Comparison of ENCODE assay signal across 8 cellular contexts in the genomic region with DNA sequence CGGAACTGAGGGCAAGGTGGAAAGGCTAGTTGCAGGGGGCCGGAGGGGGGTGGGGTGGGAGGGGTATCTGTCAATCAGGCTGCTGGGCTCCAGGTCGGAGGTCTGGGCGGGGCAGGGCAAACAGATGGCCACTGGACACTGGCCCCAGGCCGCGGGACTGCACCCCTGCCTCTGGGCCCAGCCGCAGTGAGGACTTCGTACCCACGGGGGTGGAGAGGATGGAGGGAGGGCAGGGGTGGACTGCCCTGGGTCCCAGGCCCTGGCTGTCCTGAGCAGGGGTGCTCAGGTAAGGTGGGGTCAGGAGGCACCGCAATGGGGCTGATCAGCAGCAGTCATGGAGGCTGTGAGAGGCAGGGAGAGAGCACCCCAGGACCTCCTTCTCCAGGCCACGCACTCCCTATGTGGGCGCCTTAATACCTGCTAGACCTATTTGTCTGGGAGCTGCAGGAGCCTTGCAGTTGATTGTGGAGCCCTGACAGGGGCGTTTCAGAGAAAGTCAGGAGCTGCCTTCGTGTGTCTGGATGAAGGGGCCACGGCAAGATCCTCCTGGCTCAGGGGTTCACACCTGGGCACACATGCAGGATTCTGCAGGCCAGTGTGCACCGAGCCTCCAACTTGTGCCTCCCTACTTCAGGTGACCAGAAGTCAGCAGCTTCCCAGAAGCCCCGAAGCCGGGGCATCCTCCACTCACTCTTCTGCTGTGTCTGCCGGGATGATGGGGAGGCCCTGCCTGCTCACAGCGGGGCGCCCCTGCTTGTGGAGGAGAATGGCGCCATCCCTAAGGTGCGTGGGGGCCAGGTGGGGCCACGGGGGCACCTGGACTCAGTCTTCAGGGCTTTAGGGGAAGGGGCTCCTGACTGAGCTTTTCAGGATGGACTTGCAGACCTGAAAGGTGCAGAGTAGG. TPM values are rescaled to one million over a fixed set of nuclear protein-coding genes. Genes with fewer than 3 reads are reported as not detected.
DNase-seq lines count a peak whose midpoint lies in the region; ATAC-seq and TF ChIP-seq lines count a peak whose summit lies in the region.

No MANE protein-coding gene starts in this region.

- BruUV-seq in mammary epithelial cell (replicated peaks; lab: Mats Ljungman, UMichigan): no TSS peak

- H3K79me2 ChIP-seq in mammary epithelial cell (ENCODE audit: insufficient read depth, low read length): peaks cover 45% of the 10 kb centered on the region

- H3K9me3 Mint-ChIP-seq in activated naive CD4-positive, alpha-beta T cell treated with anti-CD3 and anti-CD28 coated beads, Interleukin-2, amount 10 ng/mL, durations not matched to agents 7 days and 5 days: no peaks in the 10 kb centered on the region

- ATAC-seq in lower lobe of right lung (no peak), upper lobe of right lung (no peak), HG02884 (IDR thresholded peaks at IDR 0.05; ENCODE audit: unreplicated experiment) (no peak), HG03159 (IDR thresholded peaks at IDR 0.05; ENCODE audit: unreplicated experiment) (no peak), GM18907 (IDR thresholded peaks at IDR 0.05; ENCODE audit: unreplicated experiment) (no peak)

- H3K27me3 Mint-ChIP-seq in activated naive CD4-positive, alpha-beta T cell treated with anti-CD3 and anti-CD28 coated beads, Interleukin-2, amount 10 ng/mL, durations not matched to agents 7 days and 5 days: peaks cover 4% of the 10 kb centered on the region

- no peak for TF ChIP-seq CTCF in mammary epithelial cell (conservative IDR thresholded peaks at IDR 0.05 in 1 of 2, IDR thresholded peaks at IDR 0.05 in 1 of 2; ENCODE audit: extremely low read depth in 1 of 2, insufficient read depth in 1 of 2, low read depth in 1 of 2, low read length in 2 of 2)
- TF ChIP-seq CTCF in lower lobe of right lung (IDR thresholded peaks at IDR 0.05): no peak
- no peak for TF ChIP-seq CTCF in upper lobe of right lung (IDR thresholded peaks at IDR 0.05)

- dilution Hi-C loops in mammary epithelial cell (cut with HindIII; ENCODE audit: low sequenced_read_pairs): loop anchor here (5.0 kb wide), 2 partner anchors 74 to 104 kb away; no protein-coding TSS in a partner anchor

- peaks cover 55% of the 10 kb centered on the region for H3K4me1 Mint-ChIP-seq in activated naive CD4-positive, alpha-beta T cell treated with anti-CD3 and anti-CD28 coated beads, Interleukin-2, amount 10 ng/mL, durations not matched to agents 7 days and 5 days

- peak overlapping the region; percentile 96 for H3K4me3 Mint-ChIP-seq in activated naive CD4-positive, alpha-beta T cell treated with anti-CD3 and anti-CD28 coated beads, Interleukin-2, amount 10 ng/mL, durations not matched to agents 7 days and 5 days

- peak overlapping the region; percentile 80 for H3K27ac Mint-ChIP-seq in activated naive CD4-positive, alpha-beta T cell treated with anti-CD3 and anti-CD28 coated beads, Interleukin-2, amount 10 ng/mL, durations not matched to agents 7 days and 5 days

- H4K20me1 ChIP-seq in mammary epithelial cell (ENCODE audit: insufficient read depth, low read length): no peaks in the 10 kb centered on the region

- DNase-seq in activated naive CD4-positive, alpha-beta T cell treated with anti-CD3 and anti-CD28 coated beads, Interleukin-2, amount 10 ng/mL, durations not matched to agents 7 days and 5 days: no peak
- no peak for DNase-seq in activated naive CD4-positive, alpha-beta T cell treated with Interleukin-2 at 50 U/mL for 16 hours
- DNase-seq in mammary epithelial cell (no peak), lower lobe of right lung (peak; percentile 71), upper lobe of right lung (peak; percentile 81)

- no peak overlapping the region for H2AFZ ChIP-seq in mammary epithelial cell (ENCODE audit: low read depth, low read length)

- no peak overlapping the region for H3K27ac ChIP-seq in mammary epithelial cell (ENCODE audit: insufficient read depth, low read depth, low read length)
- peak overlapping the region; percentile 100 for H3K27ac ChIP-seq in lower lobe of right lung
- peak overlapping the region; percentile 100 for H3K27ac ChIP-seq in upper lobe of right lung

- 20% methylated on average over 7 of the region's 24 CpGs for WGBS in mammary epithelial cell (ENCODE audit: low coverage, missing lambda C conversion rate)

- H3K4me3 ChIP-seq in mammary epithelial cell (replicated peaks in 1 of 3; ENCODE audit: insufficient read depth in 1 of 3, low read depth in 2 of 3, low read length in 3 of 3) (peak overlapping the region; percentile 65 to 85 (median 84)), lower lobe of right lung (peak overlapping the region; percentile 99), upper lobe of right lung (peak overlapping the region; percentile 79)

- H3K36me3 Mint-ChIP-seq in activated naive CD4-positive, alpha-beta T cell treated with anti-CD3 and anti-CD28 coated beads, Interleukin-2, amount 10 ng/mL, durations not matched to agents 7 days and 5 days: peaks cover 44% of the 10 kb centered on the region

- in situ Hi-C loops in mammary epithelial cell (cut with MboI; ENCODE audit: low sequenced_read_pairs in 2 of 2): no loop called here

- H3K27me3 ChIP-seq in mammary epithelial cell (ENCODE audit: insufficient read depth, low read length): no peaks in the 10 kb centered on the region
- H3K27me3 ChIP-seq in lower lobe of right lung (ENCODE audit: low read depth): no peaks in the 10 kb centered on the region
- no peaks in the 10 kb centered on the region for H3K27me3 ChIP-seq in upper lobe of right lung

- H3K36me3 ChIP-seq in mammary epithelial cell (ENCODE audit: insufficient read depth, low read length) (peaks cover 9% of the 10 kb centered on the region), lower lobe of right lung (peaks cover 44% of the 10 kb centered on the region), upper lobe of right lung (peaks cover 41% of the 10 kb centered on the region)

- no peak overlapping the region for H3K9ac ChIP-seq in mammary epithelial cell (ENCODE audit: insufficient read depth, low read length)

- CTCF ChIA-PET in activated naive CD4-positive, alpha-beta T cell treated with anti-CD3 and anti-CD28 coated beads, Interleukin-2, amount 10 ng/mL, durations not matched to agents 7 days and 5 days (lab: Charles Lee): interaction anchor here (0.8 kb wide), 1 partner anchor 128 kb away, joined by 3 read pairs; no protein-coding TSS in a partner anchor
- CTCF ChIA-PET in mammary epithelial cell (lab: Charles Lee; ENCODE audit: low non-redundant PET): no interaction called here

- H3K9me3 ChIP-seq in mammary epithelial cell (replicated peaks; ENCODE audit: insufficient read depth, low read length) (no peaks in the 10 kb centered on the region), lower lobe of right lung (no peaks in the 10 kb centered on the region), upper lobe of right lung (no peaks in the 10 kb centered on the region)

- H3K4me2 ChIP-seq in mammary epithelial cell (ENCODE audit: insufficient read depth, low read depth, low read length): peak overlapping the region; percentile 95

- H3K4me1 ChIP-seq in mammary epithelial cell (ENCODE audit: insufficient read depth, low read length) (peaks cover 45% of the 10 kb centered on the region), lower lobe of right lung (peaks cover 63% of the 10 kb centered on the region), upper lobe of right lung (peaks cover 37% of the 10 kb centered on the region)

- intact Hi-C loops in mammary epithelial cell (cut with micrococcal nuclease): no loop called here
- intact Hi-C loops in lower lobe of right lung (cut with DNase I): no loop called here
- intact Hi-C loops in upper lobe of right lung (cut with DNase I): no loop called here

RNA-seq across cellular contexts. Expression of a gene that starts 1.5 kb away (rescaled TPM):
- total RNA-seq in mammary epithelial cell (10 to 100 TPM; 27.0 to 58.0 TPM), lower lobe of right lung (168 TPM), upper lobe of right lung (169 TPM)
- 79.1 TPM for polyA plus RNA-seq in mammary epithelial cell
- polyA minus RNA-seq in mammary epithelial cell: 123 TPM

RNA-seq across cellular contexts. Expression of a gene that starts 17.7 kb away (rescaled TPM):
- total RNA-seq in mammary epithelial cell (not detected), lower lobe of right lung (0.41 TPM), upper lobe of right lung (not detected)
- 0.01 TPM for polyA plus RNA-seq in mammary epithelial cell
- not detected for polyA minus RNA-seq in mammary epithelial cell

RNA-seq across cellular contexts. Expression of a gene that starts 19.1 kb away (rescaled TPM):
- total RNA-seq in mammary epithelial cell (under 1 TPM; 0.17 to 0.38 TPM), lower lobe of right lung (419 TPM), upper lobe of right lung (302 TPM)
- polyA plus RNA-seq in mammary epithelial cell: 0.51 TPM
- not detected for polyA minus RNA-seq in mammary epithelial cell

RNA-seq across cellular contexts. Expression of a gene that starts 44.5 kb away (rescaled TPM):
- not detected for total RNA-seq in mammary epithelial cell
- polyA plus RNA-seq in mammary epithelial cell: not detected
- polyA minus RNA-seq in mammary epithelial cell: not detected
- total RNA-seq in lower lobe of right lung: 5.6 TPM
- 0.64 TPM for total RNA-seq in upper lobe of right lung

Comparison
In these comparisons a context has a peak if more than half of its experiments do, and no peak if none do; other contexts are left out.
1. DNase-seq: peak in lower lobe of right lung (single experiment) and upper lobe of right lung (single experiment); none in activated naive CD4-positive, alpha-beta T cell treated with anti-CD3 and anti-CD28 coated beads, Interleukin-2, amount 10 ng/mL, durations not matched to agents 7 days and 5 days (single experiment), activated naive CD4-positive, alpha-beta T cell treated with Interleukin-2 at 50 U/mL for 16 hours (single experiment) and mammary epithelial cell (single experiment).
2. RNA of a gene that starts 19.1 kb away (total RNA-seq): 419 TPM in lower lobe of right lung (single experiment) and 302 TPM in upper lobe of right lung (single experiment); 0.17 to 0.38 TPM in mammary epithelial cell; every median in the first group is over 100 times any median in the second.
3. Peak in every context shown above with its lines, with median percentiles within 50 percentile points of each other: H3K4me3 ChIP-seq.